In genomic region chr3:114660124-114660523, GRCh38 we compare ENCODE assay signal across 16 cellular contexts.
A peak's percentile ranks its signal among the peaks of the same experiment; 100 is the strongest.
DNase-seq lines count a peak whose midpoint lies in the region; ATAC-seq, FAIRE-seq and TF ChIP-seq lines count a peak whose summit lies in the region.
"Had no signal": no experiment of that assay in that cellular context is flagged by ENCODE, and none has a peak within 500 bp of the region (broad histone marks: within the 10 kb centered on the region; RNA-seq: fewer than 3 reads in every experiment).

No MANE protein-coding gene starts in this region.

- no peaks in the 10 kb centered on the region for H3K79me2 ChIP-seq in H9 (ENCODE audit: insufficient read depth, low read length)
- H3K79me2 ChIP-seq in keratinocyte (ENCODE audit: control insufficient read depth, insufficient read depth, low read length) = no peaks in the 10 kb centered on the region
- no peaks in the 10 kb centered on the region for H3K79me2 ChIP-seq in PC-9 (ENCODE audit: low read depth)

- H3K4me2 ChIP-seq in H9 (ENCODE audit: insufficient read depth, insufficient read length, low read length) (no peak overlapping the region), keratinocyte (ENCODE audit: control insufficient read depth, extremely low read depth, insufficient read depth, low read depth, low read length) (peak overlapping the region; percentile 43), PC-9 (no peak overlapping the region)

- no peak overlapping the region for H3K18ac ChIP-seq in H9 (ENCODE audit: insufficient read length, low read depth, low read length)

- dilution Hi-C loops in keratinocyte (cut with MboI; ENCODE audit: extremely low pct_ligation_motif_present, low sequenced_read_pairs) = no loop called here

- H3F3A ChIP-seq in PC-9 (ENCODE audit: insufficient read depth, low read depth) = no peaks in the 10 kb centered on the region

- H3K27me3 ChIP-seq in H9 (ENCODE audit: insufficient read depth, low read length) = no peaks in the 10 kb centered on the region
- no peaks in the 10 kb centered on the region for H3K27me3 ChIP-seq in keratinocyte (ENCODE audit: control insufficient read depth, extremely low read depth, insufficient read depth, low read length)
- no peaks in the 10 kb centered on the region for H3K27me3 ChIP-seq in small intestine (ENCODE audit: control insufficient read depth in 2 of 2, insufficient read depth in 2 of 2, low read length in 2 of 2)
- H3K27me3 ChIP-seq in naive thymus-derived CD4-positive, alpha-beta T cell (ENCODE audit: control insufficient read depth in 2 of 2, insufficient read depth in 2 of 2, low read length in 2 of 2) = no peaks in the 10 kb centered on the region
- no peaks in the 10 kb centered on the region for H3K27me3 ChIP-seq in PC-9 (ENCODE audit: insufficient read depth, low read depth)

- no peak overlapping the region for H2BK15ac ChIP-seq in H9 (ENCODE audit: low read depth, low read length)

- no peaks in the 10 kb centered on the region for H3K4me1 ChIP-seq in H9 (ENCODE audit: insufficient read depth, low read length)
- peaks cover 2% of the 10 kb centered on the region for H3K4me1 ChIP-seq in keratinocyte (ENCODE audit: control insufficient read depth, extremely low read depth, insufficient read depth, low read length)
- H3K4me1 ChIP-seq in small intestine (ENCODE audit: control insufficient read depth in 2 of 2, insufficient read depth in 1 of 2, low read depth in 1 of 2, low read length in 1 of 2) = peaks cover 0 to 2% of the 10 kb centered on the region in 2 donors
- H3K4me1 ChIP-seq in naive thymus-derived CD4-positive, alpha-beta T cell (ENCODE audit: control insufficient read depth in 2 of 2, insufficient read depth in 2 of 2, low read length in 2 of 2) = no peaks in the 10 kb centered on the region
- no peaks in the 10 kb centered on the region for H3K4me1 ChIP-seq in PC-9 (replicated peaks; ENCODE audit: insufficient read depth)

- intact Hi-C loops in naive thymus-derived CD4-positive, alpha-beta T cell (cut with micrococcal nuclease) = no loop called here
- intact Hi-C loops in PC-9 (cut with micrococcal nuclease; ENCODE audit: unreplicated experiment) = no loop called here

- H3K36me3 ChIP-seq in keratinocyte (ENCODE audit: control insufficient read depth in 2 of 2, extremely low read depth in 1 of 2, insufficient read depth in 2 of 2, low read length in 2 of 2) (no peaks in the 10 kb centered on the region), small intestine (ENCODE audit: control insufficient read depth in 2 of 2, insufficient read depth in 2 of 2, low read length in 2 of 2) (no peaks in the 10 kb centered on the region), PC-9 (ENCODE audit: low read depth) (no peaks in the 10 kb centered on the region)
- H3K36me3 ChIP-seq in naive thymus-derived CD4-positive, alpha-beta T cell (ENCODE audit: control insufficient read depth in 2 of 3, insufficient read depth in 3 of 3, low read length in 3 of 3) = no peaks in the 10 kb centered on the region

- H3K56ac ChIP-seq in H9 (ENCODE audit: insufficient read length, low read depth, low read length) = no peak overlapping the region

- H3K4ac ChIP-seq in H9 (ENCODE audit: low read depth, low read length) = no peak overlapping the region

- H3K4me3 ChIP-seq in keratinocyte (ENCODE audit: control insufficient read depth in 2 of 3, extremely low read depth in 1 of 3, insufficient read depth in 2 of 3, low read depth in 1 of 3, low read length in 3 of 3) (no peak overlapping the region), small intestine (ENCODE audit: low read depth in 1 of 2, low read length in 2 of 2) (no peak overlapping the region), PC-9 (no peak overlapping the region)
- no peak overlapping the region for H3K4me3 ChIP-seq in naive thymus-derived CD4-positive, alpha-beta T cell (ENCODE audit: low read length)

- H2BK20ac ChIP-seq in H9 (ENCODE audit: low read depth, low read length, poor library complexity, severe bottlenecking) = no peak overlapping the region

- no peak overlapping the region for H2BK12ac ChIP-seq in H9 (ENCODE audit: insufficient read length, low read depth, low read length)

- no peaks in the 10 kb centered on the region for H3K9me1 ChIP-seq in keratinocyte (ENCODE audit: control insufficient read depth, extremely low read depth, insufficient read depth, low read length)

- no peak overlapping the region for H2AK5ac ChIP-seq in H9 (ENCODE audit: insufficient read length, low read length)

- no peaks in the 10 kb centered on the region for H3K79me1 ChIP-seq in H9 (ENCODE audit: insufficient read depth, low read depth, low read length, poor library complexity, severe bottlenecking)

- H2AFZ ChIP-seq in H9 (ENCODE audit: low read length) (peak overlapping the region; percentile 40), keratinocyte (ENCODE audit: control insufficient read depth, low read length) (peak overlapping the region; percentile 71), PC-9 (no peak overlapping the region)

- no peak overlapping the region for H3K27ac ChIP-seq in H9 (ENCODE audit: insufficient read length, low read depth, low read length)
- H3K27ac ChIP-seq in keratinocyte (ENCODE audit: control insufficient read depth, insufficient read depth, low read length) = no peak overlapping the region
- peak overlapping the region in 1 of 2 donors; percentile 49 for H3K27ac ChIP-seq in small intestine (ENCODE audit: low read depth in 1 of 2, low read length in 1 of 2)
- no peak overlapping the region for H3K27ac ChIP-seq in naive thymus-derived CD4-positive, alpha-beta T cell (ENCODE audit: low read depth, low read length)
- H3K27ac ChIP-seq in PC-9 = no peak overlapping the region

- H3K27ac Mint-ChIP-seq in H9 = no peak overlapping the region
- no peak overlapping the region for H3K27ac Mint-ChIP-seq in activated CD4-positive, alpha-beta T cell treated with anti-CD3 and anti-CD28 coated beads, Interleukin-2, amount 10 ng/mL, durations not matched to agents 7 days and 5 days
- H3K27ac Mint-ChIP-seq in naive thymus-derived CD4-positive, alpha-beta T cell = no peak overlapping the region
- H3K27ac Mint-ChIP-seq: activated CD8-positive, alpha-beta memory T cell treated with anti-CD3 and anti-CD28 coated beads, Interleukin-2, amount 10 ng/mL, durations not matched to agents 7 days and 5 days; immature natural killer cell had no signal

- FAIRE-seq in keratinocyte (lab: Jason Lieb, UNC) (no peak), small intestine (lab: Jason Lieb, UNC) (no peak)
- FAIRE-seq: colon, GM18507, H1 had no signal

- no peak for TF ChIP-seq CTCF in H9 (conservative IDR thresholded peaks at IDR 0.05)
- no peak for TF ChIP-seq CTCF in keratinocyte (optimal IDR thresholded peaks at IDR 0.05 in 1 of 3, IDR thresholded peaks at IDR 0.05 in 1 of 3, conservative IDR thresholded peaks at IDR 0.05 in 1 of 3; ENCODE audit: extremely low read depth in 1 of 3, insufficient read depth in 2 of 3, low read length in 3 of 3)
- TF ChIP-seq CTCF in PC-9 (conservative IDR thresholded peaks at IDR 0.05) = no peak

- H4K91ac ChIP-seq in H9 (ENCODE audit: insufficient read length, low read depth, low read length) = no peak overlapping the region

- H2BK120ac ChIP-seq in H9 (ENCODE audit: low read depth, low read length, poor library complexity, severe bottlenecking) = no peak overlapping the region

- H4K20me1 ChIP-seq in H9 (ENCODE audit: control insufficient read depth, insufficient read depth, insufficient read length) (no peaks in the 10 kb centered on the region), keratinocyte (ENCODE audit: control insufficient read depth, extremely low read depth, insufficient read depth, low read length) (no peaks in the 10 kb centered on the region), PC-9 (ENCODE audit: insufficient read depth) (no peaks in the 10 kb centered on the region)

- no peaks in the 10 kb centered on the region for H3K9me3 ChIP-seq in H9 (ENCODE audit: control insufficient read depth, low read depth, low read length)
- no peaks in the 10 kb centered on the region for H3K9me3 ChIP-seq in keratinocyte (ENCODE audit: control insufficient read depth, low read depth, low read length)
- H3K9me3 ChIP-seq in small intestine (ENCODE audit: control insufficient read depth, low read depth) = no peaks in the 10 kb centered on the region
- peaks cover 0 to 9% (median 0%) of the 10 kb centered on the region in 3 experiments for H3K9me3 ChIP-seq in naive thymus-derived CD4-positive, alpha-beta T cell (ENCODE audit: control insufficient read depth in 2 of 3, low read length in 3 of 3)
- H3K9me3 ChIP-seq in PC-9 (ENCODE audit: insufficient read depth, low read depth) = no peaks in the 10 kb centered on the region
- H3K9me3 ChIP-seq: Caco-2 had no signal

- H3K14ac ChIP-seq in H9 (ENCODE audit: insufficient read depth, low read length) = no peak overlapping the region

- H3K4me3 Mint-ChIP-seq in H9 = no peak overlapping the region
- no peak overlapping the region for H3K4me3 Mint-ChIP-seq in activated CD4-positive, alpha-beta T cell treated with anti-CD3 and anti-CD28 coated beads, Interleukin-2, amount 10 ng/mL, durations not matched to agents 7 days and 5 days
- H3K4me3 Mint-ChIP-seq in naive thymus-derived CD4-positive, alpha-beta T cell = no peak overlapping the region
- H3K4me3 Mint-ChIP-seq: activated CD8-positive, alpha-beta memory T cell treated with anti-CD3 and anti-CD28 coated beads, Interleukin-2, amount 10 ng/mL, durations not matched to agents 7 days and 5 days; immature natural killer cell had no signal

- ATAC-seq in naive thymus-derived CD4-positive, alpha-beta T cell = no peak
- ATAC-seq: activated CD8-positive, alpha-beta memory T cell treated with anti-CD3 and anti-CD28 coated beads, Interleukin-2, amount 10 ng/mL, durations not matched to agents 7 days and 5 days had no signal

- no peaks in the 10 kb centered on the region for H3K27me3 Mint-ChIP-seq in H9 (ENCODE audit: low read depth)
- no peaks in the 10 kb centered on the region for H3K27me3 Mint-ChIP-seq in activated CD4-positive, alpha-beta T cell treated with anti-CD3 and anti-CD28 coated beads, Interleukin-2, amount 10 ng/mL, durations not matched to agents 7 days and 5 days
- H3K27me3 Mint-ChIP-seq in naive thymus-derived CD4-positive, alpha-beta T cell = no peaks in the 10 kb centered on the region
- H3K27me3 Mint-ChIP-seq: activated CD8-positive, alpha-beta memory T cell treated with anti-CD3 and anti-CD28 coated beads, Interleukin-2, amount 10 ng/mL, durations not matched to agents 7 days and 5 days had no signal

- H3K36me3 Mint-ChIP-seq in H9 (ENCODE audit: insufficient read depth in 1 of 3, low read depth in 3 of 3) = no peaks in the 10 kb centered on the region
- no peaks in the 10 kb centered on the region for H3K36me3 Mint-ChIP-seq in activated CD4-positive, alpha-beta T cell treated with anti-CD3 and anti-CD28 coated beads, Interleukin-2, amount 10 ng/mL, durations not matched to agents 7 days and 5 days (ENCODE audit: low read depth)
- peaks cover 0 to 53% (median 42%) of the 10 kb centered on the region in 5 donors for H3K36me3 Mint-ChIP-seq in naive thymus-derived CD4-positive, alpha-beta T cell
- H3K36me3 Mint-ChIP-seq: activated CD8-positive, alpha-beta memory T cell treated with anti-CD3 and anti-CD28 coated beads, Interleukin-2, amount 10 ng/mL, durations not matched to agents 7 days and 5 days had no signal

- peaks cover 0 to 3% of the 10 kb centered on the region in 2 experiments; a peak in 1 of 4 replicates for H3K4me1 Mint-ChIP-seq in H9
- H3K4me1 Mint-ChIP-seq in activated CD4-positive, alpha-beta T cell treated with anti-CD3 and anti-CD28 coated beads, Interleukin-2, amount 10 ng/mL, durations not matched to agents 7 days and 5 days = no peaks in the 10 kb centered on the region
- H3K4me1 Mint-ChIP-seq in naive thymus-derived CD4-positive, alpha-beta T cell = peaks cover 0 to 3% (median 0%) of the 10 kb centered on the region in 7 donors
- H3K4me1 Mint-ChIP-seq: activated CD8-positive, alpha-beta memory T cell treated with anti-CD3 and anti-CD28 coated beads, Interleukin-2, amount 10 ng/mL, durations not matched to agents 7 days and 5 days; immature natural killer cell had no signal

- no peaks in the 10 kb centered on the region for H3K23me2 ChIP-seq in H9 (ENCODE audit: insufficient read length, low read depth, low read length, poor library complexity, severe bottlenecking)

- no peak for DNase-seq in H9
- DNase-seq in cerebellar cortex (ENCODE audit: low spot score) = peak; percentile 69
- no peak for DNase-seq in keratinocyte (ENCODE audit: low read depth, low spot score)
- DNase-seq in small intestine = peak; percentile 15
- no peak for DNase-seq in activated CD4-positive, alpha-beta T cell treated with anti-CD3 and anti-CD28 coated beads, Interleukin-2, amount 10 ng/mL, durations not matched to agents 7 days and 5 days
- DNase-seq in naive thymus-derived CD4-positive, alpha-beta T cell = no peak
- no peak for DNase-seq in PC-9
- no peak for DNase-seq in DMS79 treated with DMSO at 0.1 percent for 48 hours (lab: John Stamatoyannopoulos, UW)
- DNase-seq: activated CD8-positive, alpha-beta memory T cell treated with anti-CD3 and anti-CD28 coated beads, Interleukin-2, amount 10 ng/mL, durations not matched to agents 7 days and 5 days; Caco-2; immature natural killer cell; NCI-H2081 treated with DMSO at 0.1 percent for 48 hours; stimulated activated CD4-positive, alpha-beta T cell treated with anti-CD3 and anti-CD28 coated beads, Interleukin-15, amount 100 ng/mL, for 24 hours had no signal

- POLR2A ChIA-PET in activated CD4-positive, alpha-beta T cell treated with anti-CD3 and anti-CD28 coated beads, Interleukin-2, amount 10 ng/mL, durations not matched to agents 7 days and 5 days (lab: Charles Lee) = no interaction called here
- POLR2A ChIA-PET in naive thymus-derived CD4-positive, alpha-beta T cell (lab: Charles Lee) = no interaction called here
- POLR2A ChIA-PET in PC-9 (lab: Charles Lee; ENCODE audit: unreplicated experiment) = no interaction called here

- H2BK5ac ChIP-seq in H9 (ENCODE audit: insufficient read length, low read length) = no peak overlapping the region

- H3K9ac ChIP-seq in H9 (ENCODE audit: extremely low read depth, insufficient read length, low read length) (no peak overlapping the region), keratinocyte (ENCODE audit: control insufficient read depth, extremely low read depth, insufficient read depth, low read length) (no peak overlapping the region)

- H3K9me2 ChIP-seq in PC-9 (ENCODE audit: insufficient read depth) = no peaks in the 10 kb centered on the region

- CTCF ChIA-PET in activated CD4-positive, alpha-beta T cell treated with anti-CD3 and anti-CD28 coated beads, Interleukin-2, amount 10 ng/mL, durations not matched to agents 7 days and 5 days (lab: Charles Lee) = no interaction called here
- CTCF ChIA-PET in naive thymus-derived CD4-positive, alpha-beta T cell (lab: Charles Lee) = no interaction called here
- CTCF ChIA-PET in PC-9 (lab: Charles Lee) = no interaction called here

- H3T11ph ChIP-seq in H9 (ENCODE audit: low read length) = no peak overlapping the region

- no peak overlapping the region for H4K5ac ChIP-seq in H9 (ENCODE audit: insufficient read length, low read depth, low read length)

- BruUV-seq in PC-9 (replicated peaks; lab: Mats Ljungman, UMichigan) = no TSS peak

- no peaks in the 10 kb centered on the region; a peak in 2 of 5 replicates for H3K9me3 Mint-ChIP-seq in H9
- H3K9me3 Mint-ChIP-seq in activated CD4-positive, alpha-beta T cell treated with anti-CD3 and anti-CD28 coated beads, Interleukin-2, amount 10 ng/mL, durations not matched to agents 7 days and 5 days = peaks cover 13% of the 10 kb centered on the region
- H3K9me3 Mint-ChIP-seq in naive thymus-derived CD4-positive, alpha-beta T cell = peaks cover 0 to 22% (median 5%) of the 10 kb centered on the region in 11 donors

- no CpG with 5 or more reads among the region's 6 CpGs for WGBS in H9 (ENCODE audit: extremely low coverage, insufficient read length, low lambda C conversion rate)
- 9 to 34% (median 26%) methylated on average over 6 of the region's 6 CpGs for WGBS in small intestine, 3 donors

- H3K23ac ChIP-seq in H9 (ENCODE audit: insufficient read length, low read depth, low read length) = no peak overlapping the region

- H4K8ac ChIP-seq in H9 (replicated peaks; ENCODE audit: insufficient read length, low read depth, low read length) = no peak overlapping the region

Comparison
In these comparisons a context has a peak if more than half of its experiments do, and no peak if none do; other contexts are left out.
1. DNase-seq: peak in cerebellar cortex (single experiment) and small intestine (single experiment); none in H9 (single experiment), keratinocyte (single experiment), activated CD4-positive, alpha-beta T cell treated with anti-CD3 and anti-CD28 coated beads, Interleukin-2, amount 10 ng/mL, durations not matched to agents 7 days and 5 days (single experiment), naive thymus-derived CD4-positive, alpha-beta T cell (0 of 9), PC-9 (0 of 2) and DMS79 treated with DMSO at 0.1 percent for 48 hours (single experiment).